ENCODE assay signal across 16 cellular contexts in genomic region chr6:20370393-20370792, GRCh38. TPM values are rescaled to one million over a fixed set of nuclear protein-coding genes. Genes with fewer than 3 reads are reported as not detected.
DNase-seq lines count a peak whose midpoint lies in the region; ATAC-seq lines count a peak whose summit lies in the region.
"Had no signal": no experiment of that assay in that cellular context is flagged by ENCODE, and none has a peak within 500 bp of the region (broad histone marks: within the 10 kb centered on the region; RNA-seq: fewer than 3 reads in every experiment).

No MANE protein-coding gene starts in this region.

- H3K36me3 Mint-ChIP-seq in activated naive CD8-positive, alpha-beta T cell: peaks cover 3% of the 10 kb centered on the region
- peaks cover 2% of the 10 kb centered on the region for H3K36me3 Mint-ChIP-seq in activated naive CD8-positive, alpha-beta T cell treated with anti-CD3 and anti-CD28 coated beads for 36 hours
- H3K36me3 Mint-ChIP-seq in T-helper 1 cell treated with Interleukin-12 subunit alpha and Interleukin-12 subunit beta and Interleukin-4 antibody, amounts not matched to agents 30 μg/mL and 1 μg/mL, for 36 hours (ENCODE audit: low read depth): peaks cover 12% of the 10 kb centered on the region
- peaks cover 11% of the 10 kb centered on the region for H3K36me3 Mint-ChIP-seq in effector memory CD8-positive, alpha-beta T cell (ENCODE audit: insufficient read depth)
- peaks cover 5% of the 10 kb centered on the region for H3K36me3 Mint-ChIP-seq in natural killer cell treated with Interleukin-12 subunit alpha and Interleukin-12 subunit beta and Interleukin-15 and Interleukin-18, amount 100 ng/mL, for 72 hours

- H3K4me3 Mint-ChIP-seq in activated naive CD8-positive, alpha-beta T cell: no peak overlapping the region
- H3K4me3 Mint-ChIP-seq in activated naive CD8-positive, alpha-beta T cell treated with anti-CD3 and anti-CD28 coated beads for 36 hours: no peak overlapping the region
- H3K4me3 Mint-ChIP-seq in T-helper 1 cell treated with Interleukin-12 subunit alpha and Interleukin-12 subunit beta and Interleukin-4 antibody, amounts not matched to agents 30 μg/mL and 1 μg/mL, for 36 hours: peak overlapping the region; percentile 55
- peak overlapping the region; percentile 60 to 64 for H3K4me3 Mint-ChIP-seq in effector memory CD8-positive, alpha-beta T cell
- peak overlapping the region; percentile 64 for H3K4me3 Mint-ChIP-seq in natural killer cell treated with Interleukin-12 subunit alpha and Interleukin-12 subunit beta and Interleukin-15 and Interleukin-18, amount 100 ng/mL, for 72 hours
- H3K4me3 Mint-ChIP-seq: B cell, HFFc6 had no signal

- ATAC-seq in effector memory CD8-positive, alpha-beta T cell (replicated peaks): peak; percentile 35
- peak; percentile 84 to 86 for ATAC-seq in natural killer cell treated with Interleukin-12 subunit alpha and Interleukin-12 subunit beta and Interleukin-15 and Interleukin-18, amount 100 ng/mL, for 72 hours
- no peak for ATAC-seq in HG03571 (IDR thresholded peaks at IDR 0.05; ENCODE audit: unreplicated experiment)
- ATAC-seq in HG03439 (IDR thresholded peaks at IDR 0.05; ENCODE audit: unreplicated experiment): no peak

- no peaks in the 10 kb centered on the region for H3K9me3 Mint-ChIP-seq in activated naive CD8-positive, alpha-beta T cell (ENCODE audit: low read depth)
- peaks cover 2% of the 10 kb centered on the region for H3K9me3 Mint-ChIP-seq in activated naive CD8-positive, alpha-beta T cell treated with anti-CD3 and anti-CD28 coated beads for 36 hours
- peaks cover 13% of the 10 kb centered on the region for H3K9me3 Mint-ChIP-seq in T-helper 1 cell treated with Interleukin-12 subunit alpha and Interleukin-12 subunit beta and Interleukin-4 antibody, amounts not matched to agents 30 μg/mL and 1 μg/mL, for 36 hours
- H3K9me3 Mint-ChIP-seq in effector memory CD8-positive, alpha-beta T cell: peaks cover 2 to 11% of the 10 kb centered on the region in 2 donors
- H3K9me3 Mint-ChIP-seq in natural killer cell treated with Interleukin-12 subunit alpha and Interleukin-12 subunit beta and Interleukin-15 and Interleukin-18, amount 100 ng/mL, for 72 hours: peaks cover 13% of the 10 kb centered on the region
- H3K9me3 Mint-ChIP-seq: HFFc6 had no signal

- peaks cover 53% of the 10 kb centered on the region for H3K4me1 Mint-ChIP-seq in activated naive CD8-positive, alpha-beta T cell (ENCODE audit: low read depth)
- peaks cover 48% of the 10 kb centered on the region for H3K4me1 Mint-ChIP-seq in activated naive CD8-positive, alpha-beta T cell treated with anti-CD3 and anti-CD28 coated beads for 36 hours
- peaks cover 48% of the 10 kb centered on the region for H3K4me1 Mint-ChIP-seq in T-helper 1 cell treated with Interleukin-12 subunit alpha and Interleukin-12 subunit beta and Interleukin-4 antibody, amounts not matched to agents 30 μg/mL and 1 μg/mL, for 36 hours (ENCODE audit: low read depth)
- H3K4me1 Mint-ChIP-seq in effector memory CD8-positive, alpha-beta T cell (ENCODE audit: low read depth in 2 of 2): peaks cover 47 to 59% of the 10 kb centered on the region in 2 donors
- peaks cover 52 to 55% of the 10 kb centered on the region in 2 donors for H3K4me1 Mint-ChIP-seq in natural killer cell treated with Interleukin-12 subunit alpha and Interleukin-12 subunit beta and Interleukin-15 and Interleukin-18, amount 100 ng/mL, for 72 hours (ENCODE audit: low read depth in 2 of 2)

- no peaks in the 10 kb centered on the region for H3K27me3 Mint-ChIP-seq in activated naive CD8-positive, alpha-beta T cell
- H3K27me3 Mint-ChIP-seq in activated naive CD8-positive, alpha-beta T cell treated with anti-CD3 and anti-CD28 coated beads for 36 hours: no peaks in the 10 kb centered on the region
- H3K27me3 Mint-ChIP-seq in T-helper 1 cell treated with Interleukin-12 subunit alpha and Interleukin-12 subunit beta and Interleukin-4 antibody, amounts not matched to agents 30 μg/mL and 1 μg/mL, for 36 hours (ENCODE audit: low read depth): no peaks in the 10 kb centered on the region
- no peaks in the 10 kb centered on the region for H3K27me3 Mint-ChIP-seq in effector memory CD8-positive, alpha-beta T cell
- H3K27me3 Mint-ChIP-seq in natural killer cell treated with Interleukin-12 subunit alpha and Interleukin-12 subunit beta and Interleukin-15 and Interleukin-18, amount 100 ng/mL, for 72 hours: no peaks in the 10 kb centered on the region

- H3K27ac Mint-ChIP-seq in activated naive CD8-positive, alpha-beta T cell: peak overlapping the region; percentile 77
- no peak overlapping the region for H3K27ac Mint-ChIP-seq in activated naive CD8-positive, alpha-beta T cell treated with anti-CD3 and anti-CD28 coated beads for 36 hours
- peak overlapping the region; percentile 81 for H3K27ac Mint-ChIP-seq in T-helper 1 cell treated with Interleukin-12 subunit alpha and Interleukin-12 subunit beta and Interleukin-4 antibody, amounts not matched to agents 30 μg/mL and 1 μg/mL, for 36 hours
- H3K27ac Mint-ChIP-seq in effector memory CD8-positive, alpha-beta T cell: peak overlapping the region; percentile 67 to 91
- peak overlapping the region; percentile 55 to 85 for H3K27ac Mint-ChIP-seq in natural killer cell treated with Interleukin-12 subunit alpha and Interleukin-12 subunit beta and Interleukin-15 and Interleukin-18, amount 100 ng/mL, for 72 hours
- H3K27ac Mint-ChIP-seq: B cell, HFFc6 had no signal

- no peak for DNase-seq in activated naive CD8-positive, alpha-beta T cell treated with anti-CD3 and anti-CD28 coated beads for 36 hours
- DNase-seq in effector memory CD8-positive, alpha-beta T cell: no peak
- peak; percentile 67 for DNase-seq in natural killer cell treated with Interleukin-12 subunit alpha and Interleukin-12 subunit beta and Interleukin-15 and Interleukin-18, amount 100 ng/mL, for 72 hours (ENCODE audit: low spot score)
- DNase-seq in amniotic stem cell (lab: John Stamatoyannopoulos, UW): no peak
- DNase-seq: HFFc6; KG1; NCI-H1105; NCI-H1694 treated with DMSO at 0.1 percent for 48 hours; NCI-H69; NK-92 treated with Interleukin-12 subunit alpha and Interleukin-12 subunit beta, amount 100 ng/mL, for 24 hours; OCI-M1 had no signal

RNA-seq across cellular contexts. Expression of gene E2F3, which starts 31.3 kb away (rescaled TPM):
- 10 to 100 TPM; 21.5 to 22.8 TPM for total RNA-seq in activated naive CD8-positive, alpha-beta T cell treated with anti-CD3 and anti-CD28 coated beads for 36 hours
- 10 to 100 TPM; 24.2 to 37.4 TPM for total RNA-seq in natural killer cell treated with Interleukin-12 subunit alpha and Interleukin-12 subunit beta and Interleukin-15 and Interleukin-18, amount 100 ng/mL, for 72 hours

Comparison
In these comparisons a context has a peak if more than half of its experiments do, and no peak if none do; other contexts are left out.
1. H3K4me3 Mint-ChIP-seq: peak in T-helper 1 cell treated with Interleukin-12 subunit alpha and Interleukin-12 subunit beta and Interleukin-4 antibody, amounts not matched to agents 30 μg/mL and 1 μg/mL, for 36 hours (single experiment), effector memory CD8-positive, alpha-beta T cell (2 of 2) and natural killer cell treated with Interleukin-12 subunit alpha and Interleukin-12 subunit beta and Interleukin-15 and Interleukin-18, amount 100 ng/mL, for 72 hours (single experiment); none in activated naive CD8-positive, alpha-beta T cell (single experiment) and activated naive CD8-positive, alpha-beta T cell treated with anti-CD3 and anti-CD28 coated beads for 36 hours (single experiment).
2. ATAC-seq: peak in effector memory CD8-positive, alpha-beta T cell (single experiment) and natural killer cell treated with Interleukin-12 subunit alpha and Interleukin-12 subunit beta and Interleukin-15 and Interleukin-18, amount 100 ng/mL, for 72 hours (2 of 2); none in HG03571 (single experiment) and HG03439 (single experiment).